In genomic region chr2:231761735-231762134, GRCh38 we compare ENCODE assay signal across 21 cellular contexts. TPM values are rescaled to one million over a fixed set of nuclear protein-coding genes. Genes with fewer than 3 reads are reported as not detected.
A peak's percentile ranks its signal among the peaks of the same experiment; 100 is the strongest.
DNase-seq lines count a peak whose midpoint lies in the region; ATAC-seq, FAIRE-seq and TF ChIP-seq lines count a peak whose summit lies in the region.
"Had no signal": no experiment of that assay in that cellular context is flagged by ENCODE, and none has a peak within 500 bp of the region (broad histone marks: within the 10 kb centered on the region; RNA-seq: fewer than 3 reads in every experiment).

No MANE protein-coding gene starts in this region.

- no peak for TF ChIP-seq CTCF in BE2C (IDR thresholded peaks at IDR 0.05; ENCODE audit: low read depth, low read length)

- no peak overlapping the region for H3K4me3 ChIP-seq in BE2C (ENCODE audit: low read depth, low read length)
- no peak overlapping the region for H3K4me3 ChIP-seq in mesendoderm (ENCODE audit: low read length)
- H3K4me3 ChIP-seq: A549 had no signal

- ATAC-seq in GM21390 (IDR thresholded peaks at IDR 0.05; ENCODE audit: unreplicated experiment), result no peak
- ATAC-seq: A549, HCT116 had no signal

- no peak overlapping the region for H3K4me2 ChIP-seq in mesendoderm (ENCODE audit: low read length)
- H3K4me2 ChIP-seq: A549 had no signal

- H2AK5ac ChIP-seq in mesendoderm (ENCODE audit: low read length), result no peak overlapping the region

- no peak overlapping the region for H3K23ac ChIP-seq in mesendoderm (ENCODE audit: low read length)

- no peak overlapping the region for H2BK15ac ChIP-seq in mesendoderm (replicated peaks; ENCODE audit: low read depth)

- WGBS in mesendoderm (ENCODE audit: extremely low coverage, insufficient coverage, low lambda C conversion rate), result no CpG with 5 or more reads among the region's 2 CpGs

- no peak overlapping the region for H3K4ac ChIP-seq in mesendoderm (ENCODE audit: low read depth, low read length)

- in situ Hi-C loops in SK-MEL-5 (cut with HindIII; ENCODE audit: low pct_unique_long_range_greater_than_20kb, low sequenced_read_pairs), result no loop called here

- H3K4me1 ChIP-seq in BE2C (no peaks in the 10 kb centered on the region), mesendoderm (ENCODE audit: control insufficient read depth, low read depth, low read length) (no peaks in the 10 kb centered on the region)
- H3K4me1 ChIP-seq: A549, Caco-2 had no signal

- H3K9me3 ChIP-seq in BE2C, result no peaks in the 10 kb centered on the region
- H3K9me3 ChIP-seq: A549, Caco-2 had no signal

- H3K27ac ChIP-seq in mesendoderm (ENCODE audit: low read depth, low read length), result no peak overlapping the region
- H3K27ac ChIP-seq: 22Rv1, A549, HL-60 had no signal

- no peak for FAIRE-seq in GM12891 (lab: Jason Lieb, UNC)
- FAIRE-seq: A549 had no signal

- no peak overlapping the region for H2BK5ac ChIP-seq in mesendoderm (ENCODE audit: low read length)

- DNase-seq in NCI-H526 (lab: John Stamatoyannopoulos, UW) (peak; percentile 3 to 14), NCI-H526 treated with DMSO at 0.1 percent for 48 hours (lab: John Stamatoyannopoulos, UW) (no peak), BE2C (peak; percentile 37), SK-MEL-5 (ENCODE audit: low read depth, low spot score) (peak; percentile 73), mesendoderm (peak; percentile 54), GM12891 (ENCODE audit: insufficient read length, low spot score) (no peak)
- DNase-seq: AML-193; C1 segment of cervical spinal cord; Caco-2; CD4-positive, CD25-positive, alpha-beta regulatory T cell; DMS153; DMS79; GDM1; GOT3; H7; HFFc6 had no signal

- no peak overlapping the region for H3K9ac ChIP-seq in mesendoderm (ENCODE audit: low read length)

- no peak overlapping the region for H3K56ac ChIP-seq in mesendoderm (ENCODE audit: low read length)

- no peak overlapping the region for H4K5ac ChIP-seq in mesendoderm (ENCODE audit: low read length)

- no peaks in the 10 kb centered on the region for H3K79me2 ChIP-seq in mesendoderm (ENCODE audit: control insufficient read depth, insufficient read depth, low read length)

- no peak overlapping the region for H4K8ac ChIP-seq in mesendoderm (ENCODE audit: low read depth, low read length)

- H3K27me3 ChIP-seq in BE2C (no peaks in the 10 kb centered on the region), mesendoderm (ENCODE audit: insufficient read depth, low read length, poor library complexity) (no peaks in the 10 kb centered on the region)

- H2BK120ac ChIP-seq in mesendoderm (ENCODE audit: low read depth, low read length), result no peak overlapping the region

- no peaks in the 10 kb centered on the region for H3K79me1 ChIP-seq in mesendoderm (ENCODE audit: low read length)

- no peak overlapping the region for H3K18ac ChIP-seq in mesendoderm (ENCODE audit: low read length)

- TF ChIP-seq POLR2A in GM12891 (IDR thresholded peaks at IDR 0.05; ENCODE audit: low read depth, low read length), result no peak

- H3K36me3 ChIP-seq in BE2C (no peaks in the 10 kb centered on the region), mesendoderm (ENCODE audit: control insufficient read depth, insufficient read depth, low read length) (no peaks in the 10 kb centered on the region)

TF ChIP-seq in GM12891, 5 proteins besides CTCF, POLR2A, EP300 and RAD21:
- TF ChIP-seq POLR2AphosphoS5 (IDR thresholded peaks at IDR 0.05; ENCODE audit: low read depth, low read length) (no peak), SPI1 (IDR thresholded peaks at IDR 0.05; ENCODE audit: low read depth, low read length) (no peak), TAF1 (IDR thresholded peaks at IDR 0.05; ENCODE audit: low read depth, low read length) (no peak), POU2F2 (IDR thresholded peaks at IDR 0.05; ENCODE audit: low read depth, low read length) (no peak), PAX5 (IDR thresholded peaks at IDR 0.05; ENCODE audit: insufficient read depth, low read length, severe bottlenecking) (no peak)

RNA-seq across cellular contexts. Expression of gene PDE6D, which starts 19.3 kb away (rescaled TPM):
- 23.8 TPM for polyA plus RNA-seq in BE2C (2012; ENCODE audit: insufficient read depth, insufficient read length, low read depth)
- 37.7 and 43.6 TPM in 2 replicates for total RNA-seq in SK-MEL-5 (2014; rRNA removed; shearing (Covaris generic))
- polyA plus RNA-seq in SK-MEL-5 (2015; cell fraction: cytosol; rRNA removed), result 39.5 and 49.7 TPM in 2 replicates
- polyA plus RNA-seq in SK-MEL-5 (2015; cell fraction: nucleus; rRNA removed), result 5.6 and 15.9 TPM in 2 replicates
- polyA plus RNA-seq in mesendoderm (2013, experiment 1 of 2), result 19.2 TPM
- polyA plus RNA-seq in mesendoderm (2013, experiment 2 of 2), result 19.9 TPM
- polyA plus RNA-seq in GM12891 (2012; ENCODE audit: low read depth, missing spikeins), result 27.9 TPM

RNA-seq across cellular contexts. Expression of gene COPS7B, which starts 24.5 kb away (rescaled TPM):
- polyA plus RNA-seq in BE2C (2012; ENCODE audit: insufficient read depth, insufficient read length, low read depth), result 202 TPM
- 19.6 and 20.7 TPM in 2 replicates for total RNA-seq in SK-MEL-5 (2014; rRNA removed; shearing (Covaris generic))
- polyA plus RNA-seq in SK-MEL-5 (2015; cell fraction: cytosol; rRNA removed), result 37.1 and 38.5 TPM in 2 replicates
- 77.6 and 106 TPM in 2 replicates for polyA plus RNA-seq in SK-MEL-5 (2015; cell fraction: nucleus; rRNA removed)
- polyA plus RNA-seq in mesendoderm (2013, experiment 1 of 2), result 46.4 TPM
- polyA plus RNA-seq in mesendoderm (2013, experiment 2 of 2), result 47.1 TPM
- polyA plus RNA-seq in GM12891 (2012; ENCODE audit: low read depth, missing spikeins), result 26.6 TPM

RNA-seq across cellular contexts. Expression of gene PTMA, which starts 53.4 kb away (rescaled TPM):
- 1,938 TPM for polyA plus RNA-seq in BE2C (2012; ENCODE audit: insufficient read depth, insufficient read length, low read depth)
- total RNA-seq in SK-MEL-5 (2014; rRNA removed; shearing (Covaris generic)), result 885 and 950 TPM in 2 replicates
- 774 and 799 TPM in 2 replicates for polyA plus RNA-seq in SK-MEL-5 (2015; cell fraction: cytosol; rRNA removed)
- 180 and 218 TPM in 2 replicates for polyA plus RNA-seq in SK-MEL-5 (2015; cell fraction: nucleus; rRNA removed)
- polyA plus RNA-seq in mesendoderm (2013, experiment 1 of 2), result 4,557 TPM
- polyA plus RNA-seq in mesendoderm (2013, experiment 2 of 2), result 4,676 TPM
- polyA plus RNA-seq in GM12891 (2012; ENCODE audit: low read depth, missing spikeins), result 1,598 TPM

Comparison
In these comparisons a context has a peak if more than half of its experiments do, and no peak if none do; other contexts are left out.
1. DNase-seq: peak in NCI-H526 (2 of 2), BE2C (single experiment), SK-MEL-5 (single experiment) and mesendoderm (single experiment); none in NCI-H526 treated with DMSO at 0.1 percent for 48 hours (single experiment) and GM12891 (single experiment).